ENCODE assay signal across 18 cellular contexts in the genomic region with DNA sequence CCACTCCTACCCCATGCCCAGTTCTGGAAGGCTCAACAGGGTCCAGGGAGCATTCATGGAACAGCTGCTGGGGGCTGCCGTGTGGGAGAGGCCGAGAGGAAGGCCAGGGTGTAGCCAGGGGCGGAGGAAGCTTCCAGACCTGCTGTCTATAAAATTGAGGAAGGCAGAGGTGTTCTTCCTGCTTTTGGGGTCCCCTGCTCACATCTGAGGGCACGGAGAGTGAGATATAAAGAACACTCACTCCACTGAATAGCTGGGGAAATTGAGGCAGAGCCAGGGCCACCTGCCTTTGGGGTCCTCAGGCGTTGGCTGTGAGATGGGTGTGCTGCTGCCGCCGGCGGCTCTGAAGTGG. TPM values are rescaled to one million over a fixed set of nuclear protein-coding genes. Genes with fewer than 3 reads are reported as not detected.
A peak's percentile ranks its signal among the peaks of the same experiment; 100 is the strongest.
DNase-seq lines count a peak whose midpoint lies in the region; ATAC-seq and TF ChIP-seq lines count a peak whose summit lies in the region.
"Had no signal": no experiment of that assay in that cellular context is flagged by ENCODE, and none has a peak within 500 bp of the region (broad histone marks: within the 10 kb centered on the region; RNA-seq: fewer than 3 reads in every experiment).

No MANE protein-coding gene starts in this region.

- H3K4me3 ChIP-seq in A673 (ENCODE audit: low read depth, low read length, poor library complexity, severe bottlenecking) (no peak overlapping the region), gastroesophageal sphincter (no peak overlapping the region), skeletal muscle tissue (ENCODE audit: low read length in 3 of 3) (no peak overlapping the region), ascending aorta (no peak overlapping the region)
- H3K4me3 ChIP-seq: GM12878, SJCRH30 had no signal

- DNase-seq in A673 (ENCODE audit: low spot score), result no peak
- DNase-seq in RWPE1 (ENCODE audit: low spot score), result no peak
- no peak for DNase-seq in activated CD4-positive, alpha-beta T cell treated with anti-CD3 and anti-CD28 coated beads for 1 hour
- DNase-seq in pons (ENCODE audit: low spot score), result no peak
- DNase-seq in dedifferentiated amniotic fluid mesenchymal stem cell (ENCODE audit: extremely low spot score), result no peak
- DNase-seq in ascending aorta (ENCODE audit: low spot score in 2 of 2), result no peak
- DNase-seq: ACHN; activated T-cell treated with anti-CD3 and anti-CD28 coated beads, Interleukin-2, amount 50 U/mL, for 24 hours; CD4-positive, alpha-beta memory T cell; DMS53; NCI-H146; stimulated activated naive CD4-positive, alpha-beta T cell had no signal

- no peak for TF ChIP-seq CTCF in A673 (conservative IDR thresholded peaks at IDR 0.05; ENCODE audit: low read depth, low read length)
- TF ChIP-seq CTCF in RWPE1 (conservative IDR thresholded peaks at IDR 0.05; ENCODE audit: low read depth), result no peak
- no peak for TF ChIP-seq CTCF in gastroesophageal sphincter (IDR thresholded peaks at IDR 0.05)
- TF ChIP-seq CTCF in ascending aorta (IDR thresholded peaks at IDR 0.05), result no peak

- TF ChIP-seq POLR2A in gastroesophageal sphincter (IDR thresholded peaks at IDR 0.05), result no peak

- POLR2A ChIA-PET in A673 (lab: Charles Lee; ENCODE audit: low non-redundant PET), result no interaction called here
- POLR2A ChIA-PET in RWPE1 (lab: Yijun Ruan, JAX; ENCODE audit: low non-redundant PET), result interaction anchor here (0.8 kb wide), 1 partner anchor 19 kb away, joined by 3 read pairs; no protein-coding TSS in a partner anchor

- 71% methylated on average over 6 of the region's 8 CpGs; no CpG with 5 or more reads in 1 of the 2 donors for WGBS in gastroesophageal sphincter (ENCODE audit: low coverage in 1 of 2), 2 donors

- H3K4me1 ChIP-seq in A673 (ENCODE audit: insufficient read depth, low read length, poor library complexity, severe bottlenecking) (peaks cover 31% of the 10 kb centered on the region), gastroesophageal sphincter (peaks cover 0 to 100% (median 31%) of the 10 kb centered on the region in 3 donors), skeletal muscle tissue (ENCODE audit: control insufficient read depth in 3 of 3, insufficient read depth in 3 of 3, low read length in 3 of 3) (peaks cover 77 to 99% (median 92%) of the 10 kb centered on the region in 3 donors), ascending aorta (peaks cover 26 to 56% of the 10 kb centered on the region in 2 donors)
- H3K4me1 ChIP-seq: SJCRH30 had no signal

- H3K9me3 ChIP-seq in A673 (ENCODE audit: low read depth, low read length, poor library complexity, severe bottlenecking) (no peaks in the 10 kb centered on the region), gastroesophageal sphincter (no peaks in the 10 kb centered on the region), skeletal muscle tissue (ENCODE audit: control insufficient read depth in 3 of 3, low read length in 3 of 3) (no peaks in the 10 kb centered on the region), ascending aorta (no peaks in the 10 kb centered on the region)
- H3K9me3 ChIP-seq: SJCRH30 had no signal

- H3K36me3 ChIP-seq in A673 (ENCODE audit: insufficient read depth, low read length, poor library complexity, severe bottlenecking), result no peaks in the 10 kb centered on the region
- H3K36me3 ChIP-seq in gastroesophageal sphincter, result no peaks in the 10 kb centered on the region
- no peaks in the 10 kb centered on the region for H3K36me3 ChIP-seq in skeletal muscle tissue (ENCODE audit: control insufficient read depth in 3 of 3, insufficient read depth in 3 of 3, low read length in 3 of 3)
- H3K36me3 ChIP-seq in ascending aorta, result no peaks in the 10 kb centered on the region
- H3K36me3 ChIP-seq: SJCRH30 had no signal

- H3K27ac ChIP-seq in A673 (ENCODE audit: low read depth, low read length, poor library complexity, severe bottlenecking) (peak overlapping the region; percentile 49), RWPE1 (peak overlapping the region; percentile 100), gastroesophageal sphincter (peak overlapping the region in 3 of 4 donors; percentile 52 to 59 (median 58)), skeletal muscle tissue (ENCODE audit: low read depth, low read length) (peak overlapping the region; percentile 36), ascending aorta (peak overlapping the region in 1 of 2 donors; percentile 72)
- H3K27ac ChIP-seq: foreskin keratinocyte, SJCRH30 had no signal

- no peaks in the 10 kb centered on the region for H3K27me3 ChIP-seq in A673 (replicated peaks; ENCODE audit: insufficient read depth, low read depth, low read length, poor library complexity)
- H3K27me3 ChIP-seq in gastroesophageal sphincter, result no peaks in the 10 kb centered on the region
- H3K27me3 ChIP-seq in skeletal muscle tissue (ENCODE audit: control insufficient read depth in 3 of 3, insufficient read depth in 3 of 3, low read length in 3 of 3), result no peaks in the 10 kb centered on the region
- H3K27me3 ChIP-seq in ascending aorta, result no peaks in the 10 kb centered on the region
- H3K27me3 ChIP-seq: foreskin keratinocyte, SJCRH30 had no signal

- CTCF ChIA-PET in A673 (lab: Charles Lee), result no interaction called here
- CTCF ChIA-PET in RWPE1 (lab: Yijun Ruan, JAX), result interaction anchor here (0.6 to 1.1 kb wide), 3 partner anchors 48 to 876 kb away, joined by 3 read pairs; no protein-coding TSS in a partner anchor

- H3K9ac ChIP-seq in skeletal muscle tissue (ENCODE audit: low read depth in 1 of 3, low read length in 3 of 3), result peak overlapping the region in 1 of 3 donors; percentile 60

- BruUV-seq in A673 (replicated peaks; lab: Mats Ljungman, UMichigan), result no TSS peak

- intact Hi-C loops in A673 (cut with micrococcal nuclease; ENCODE audit: unreplicated experiment) (no loop called here), ascending aorta (cut with DNase I) (loop anchor here (1.0 kb wide), 1 partner anchor 30 kb away; no protein-coding TSS in a partner anchor)

- ATAC-seq in gastroesophageal sphincter, result no peak
- ATAC-seq: GM12878, HCT116 had no signal

- no peak for TF ChIP-seq EP300 in gastroesophageal sphincter (IDR thresholded peaks at IDR 0.05)

RNA-seq across cellular contexts. Expression of a gene that starts 32.7 kb away (rescaled TPM):
- total RNA-seq in A673 (2021), result 50.7 and 54.1 TPM in 2 replicates
- total RNA-seq in gastroesophageal sphincter, result 10 to 100 TPM; 45.1 to 78.9 (median 55.3) TPM
- total RNA-seq in skeletal muscle tissue, result 11.5 TPM
- 64.1 TPM for total RNA-seq in ascending aorta
